16 cellular contexts compared by ENCODE assay signal in the genomic region with DNA sequence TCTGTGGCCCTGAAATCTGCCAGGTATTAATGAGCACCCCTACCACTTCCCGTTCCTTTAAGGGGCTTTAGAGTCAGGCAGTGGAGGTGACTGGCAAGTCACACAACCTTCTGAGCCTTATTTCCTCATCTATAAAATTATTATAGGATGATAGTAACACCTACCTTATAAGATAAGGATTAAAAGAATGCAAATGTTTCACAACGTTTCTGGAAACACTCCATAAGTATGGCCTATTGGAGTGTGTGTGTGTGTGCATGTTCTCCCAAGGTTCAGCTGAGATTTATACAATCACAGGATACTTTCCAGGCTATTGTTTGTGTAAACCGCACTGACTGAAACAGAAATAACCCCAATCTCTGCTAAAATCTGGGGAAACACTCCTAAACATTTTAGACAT.
DNase-seq lines count a peak whose midpoint lies in the region; ATAC-seq and TF ChIP-seq lines count a peak whose summit lies in the region.
"Had no signal": no experiment of that assay in that cellular context is flagged by ENCODE, and none has a peak within 500 bp of the region (broad histone marks: within the 10 kb centered on the region; RNA-seq: fewer than 3 reads in every experiment).

No MANE protein-coding gene starts in this region.

- H4K91ac ChIP-seq in neuronal stem cell (ENCODE audit: low read depth, low read length, poor library complexity) = no peak overlapping the region

- DNase-seq in LNCaP clone FGC (ENCODE audit: low read depth) (peak; percentile 45), fibroblast of the aortic adventitia (ENCODE audit: low read depth) (peak; percentile 0), neuronal stem cell (ENCODE audit: low spot score) (no peak), NCI-H2081 (lab: John Stamatoyannopoulos, UW) (no peak)
- no peak for DNase-seq in activated naive CD8-positive, alpha-beta T cell treated with anti-CD3 and anti-CD28 coated beads, Interleukin-2, amount 50 U/mL, for 24 hours
- DNase-seq in effector memory CD8-positive, alpha-beta T cell = no peak
- DNase-seq: 8988T; CD4-positive, alpha-beta memory T cell; DMS153; DMS79; GDM1; H9 had no signal

- H3K23ac ChIP-seq in neuronal stem cell (ENCODE audit: low read depth, low read length, poor library complexity) = no peak overlapping the region

- H3K27ac ChIP-seq in VCaP (peak overlapping the region; percentile 19; the same call in 1 of the 2 replicates), neuronal stem cell (replicated peaks; ENCODE audit: low read length) (no peak overlapping the region)
- H3K27ac ChIP-seq: BLaER1 had no signal

- no peak overlapping the region for H2AK5ac ChIP-seq in neuronal stem cell (ENCODE audit: low read depth, low read length)

- no CpG with 5 or more reads among the region's 3 CpGs for WGBS in neuronal stem cell (ENCODE audit: extremely low coverage in 2 of 2, insufficient read length in 2 of 2, insufficient replicate concordance in 1 of 2), 2 donors

- no peak overlapping the region for H2BK5ac ChIP-seq in neuronal stem cell (ENCODE audit: low read length)

- no peak overlapping the region for H2BK15ac ChIP-seq in neuronal stem cell (ENCODE audit: low read length)

- no peaks in the 10 kb centered on the region for H3K4me1 Mint-ChIP-seq in activated naive CD8-positive, alpha-beta T cell treated with anti-CD3 and anti-CD28 coated beads, Interleukin-2, amount 50 U/mL, for 24 hours
- no peaks in the 10 kb centered on the region for H3K4me1 Mint-ChIP-seq in effector memory CD8-positive, alpha-beta T cell (ENCODE audit: low read depth in 2 of 2)
- H3K4me1 Mint-ChIP-seq: CD14-positive monocyte; CD4-positive, alpha-beta memory T cell had no signal

- H2BK12ac ChIP-seq in neuronal stem cell (ENCODE audit: low read length) = no peak overlapping the region

- H3K27me3 Mint-ChIP-seq in activated naive CD8-positive, alpha-beta T cell treated with anti-CD3 and anti-CD28 coated beads, Interleukin-2, amount 50 U/mL, for 24 hours = peaks cover 2% of the 10 kb centered on the region
- H3K27me3 Mint-ChIP-seq in effector memory CD8-positive, alpha-beta T cell = peaks cover 17 to 27% of the 10 kb centered on the region in 2 donors

- no peaks in the 10 kb centered on the region for H3K36me3 ChIP-seq in neuronal stem cell (replicated peaks in 1 of 2; ENCODE audit: control insufficient read depth in 2 of 2, insufficient read depth in 2 of 2, low read length in 2 of 2)
- H3K36me3 ChIP-seq: BLaER1 had no signal

- no peak overlapping the region for H3K9ac ChIP-seq in neuronal stem cell (ENCODE audit: low read depth, low read length, poor library complexity)
- H3K9ac ChIP-seq: BLaER1 had no signal

- no peaks in the 10 kb centered on the region for H3K9me3 Mint-ChIP-seq in activated naive CD8-positive, alpha-beta T cell treated with anti-CD3 and anti-CD28 coated beads, Interleukin-2, amount 50 U/mL, for 24 hours
- no peaks in the 10 kb centered on the region for H3K9me3 Mint-ChIP-seq in effector memory CD8-positive, alpha-beta T cell
- H3K9me3 Mint-ChIP-seq: CD4-positive, alpha-beta memory T cell; H9 had no signal

- H4K8ac ChIP-seq in neuronal stem cell (ENCODE audit: low read depth, low read length) = no peak overlapping the region

- no peak overlapping the region for H2AFZ ChIP-seq in neuronal stem cell (ENCODE audit: low read length)

- H3K27ac Mint-ChIP-seq in activated naive CD8-positive, alpha-beta T cell treated with anti-CD3 and anti-CD28 coated beads, Interleukin-2, amount 50 U/mL, for 24 hours = no peak overlapping the region
- no peak overlapping the region for H3K27ac Mint-ChIP-seq in effector memory CD8-positive, alpha-beta T cell
- H3K27ac Mint-ChIP-seq: CD14-positive monocyte; CD4-positive, alpha-beta memory T cell; H9 had no signal

- ATAC-seq in activated naive CD8-positive, alpha-beta T cell treated with anti-CD3 and anti-CD28 coated beads, Interleukin-2, amount 50 U/mL, for 24 hours = no peak
- ATAC-seq in GM19452 (IDR thresholded peaks at IDR 0.05; ENCODE audit: unreplicated experiment) = no peak
- ATAC-seq in effector memory CD8-positive, alpha-beta T cell (replicated peaks) = no peak

- no peaks in the 10 kb centered on the region for H3K79me1 ChIP-seq in neuronal stem cell (ENCODE audit: low read depth, low read length)

- no peak overlapping the region for H3K4me3 Mint-ChIP-seq in activated naive CD8-positive, alpha-beta T cell treated with anti-CD3 and anti-CD28 coated beads, Interleukin-2, amount 50 U/mL, for 24 hours
- H3K4me3 Mint-ChIP-seq in effector memory CD8-positive, alpha-beta T cell = no peak overlapping the region
- H3K4me3 Mint-ChIP-seq: CD14-positive monocyte; CD4-positive, alpha-beta memory T cell; H9 had no signal

- H3K4me3 ChIP-seq in LNCaP clone FGC (ENCODE audit: low read depth, low read length) (no peak overlapping the region), fibroblast of the aortic adventitia (ENCODE audit: low read depth, low read length) (no peak overlapping the region), neuronal stem cell (ENCODE audit: low read length in 2 of 2) (no peak overlapping the region)
- H3K4me3 ChIP-seq: BLaER1 had no signal

- no peak overlapping the region for H3K14ac ChIP-seq in neuronal stem cell (ENCODE audit: low read length)

- H3K27me3 ChIP-seq in neuronal stem cell (ENCODE audit: control insufficient read depth in 3 of 3, insufficient read depth in 3 of 3, low read depth in 1 of 3, low read length in 3 of 3) = peaks cover 0 to 5% (median 0%) of the 10 kb centered on the region in 3 experiments
- H3K27me3 ChIP-seq: BLaER1 had no signal

- no peak overlapping the region for H3K4ac ChIP-seq in neuronal stem cell (ENCODE audit: low read length)

- no peaks in the 10 kb centered on the region for H3K36me3 Mint-ChIP-seq in activated naive CD8-positive, alpha-beta T cell treated with anti-CD3 and anti-CD28 coated beads, Interleukin-2, amount 50 U/mL, for 24 hours (ENCODE audit: low read depth)
- no peaks in the 10 kb centered on the region for H3K36me3 Mint-ChIP-seq in effector memory CD8-positive, alpha-beta T cell (ENCODE audit: insufficient read depth)
- H3K36me3 Mint-ChIP-seq: CD14-positive monocyte; CD4-positive, alpha-beta memory T cell had no signal

- peaks cover 0 to 2% of the 10 kb centered on the region in 2 donors for H3K4me1 ChIP-seq in neuronal stem cell (ENCODE audit: control insufficient read depth in 2 of 2, insufficient read depth in 1 of 2, low read depth in 1 of 2, low read length in 2 of 2)
- H3K4me1 ChIP-seq: BLaER1 had no signal

- TF ChIP-seq CTCF in LNCaP clone FGC (IDR thresholded peaks at IDR 0.05; ENCODE audit: control insufficient read depth, extremely low read depth, insufficient read depth) = no peak
- TF ChIP-seq CTCF in VCaP (conservative IDR thresholded peaks at IDR 0.05) = no peak
- no peak for TF ChIP-seq CTCF in fibroblast of the aortic adventitia (IDR thresholded peaks at IDR 0.05; ENCODE audit: insufficient read depth, low read length)

- H3K4me2 ChIP-seq in neuronal stem cell (ENCODE audit: insufficient read depth, low read length, poor library complexity, severe bottlenecking) = no peak overlapping the region
- H3K4me2 ChIP-seq: BLaER1 had no signal

- peak overlapping the region; percentile 78 for H3K18ac ChIP-seq in neuronal stem cell (ENCODE audit: low read length)

- no peak overlapping the region for H2BK120ac ChIP-seq in neuronal stem cell (ENCODE audit: low read depth, low read length)

- no peaks in the 10 kb centered on the region for H3K9me3 ChIP-seq in neuronal stem cell (replicated peaks in 1 of 2; ENCODE audit: control insufficient read depth in 2 of 2, insufficient read depth in 1 of 2, low read depth in 1 of 2, low read length in 2 of 2)
- H3K9me3 ChIP-seq: BLaER1 had no signal

Comparison
In these comparisons a context has a peak if more than half of its experiments do, and no peak if none do; other contexts are left out.
1. DNase-seq: peak in LNCaP clone FGC (single experiment) and fibroblast of the aortic adventitia (single experiment); none in neuronal stem cell (single experiment), activated naive CD8-positive, alpha-beta T cell treated with anti-CD3 and anti-CD28 coated beads, Interleukin-2, amount 50 U/mL, for 24 hours (single experiment), NCI-H2081 (0 of 2) and effector memory CD8-positive, alpha-beta T cell (0 of 3).